Comparison of ENCODE assay signal across 22 cellular contexts in genomic region chr9:69532359-69532758, GRCh38.
A peak's percentile ranks its signal among the peaks of the same experiment; 100 is the strongest.
DNase-seq lines count a peak whose midpoint lies in the region; ATAC-seq and TF ChIP-seq lines count a peak whose summit lies in the region.
"Had no signal": no experiment of that assay in that cellular context is flagged by ENCODE, and none has a peak within 500 bp of the region (broad histone marks: within the 10 kb centered on the region; RNA-seq: fewer than 3 reads in every experiment).

No MANE protein-coding gene starts in this region.

- POLR2A ChIA-PET in naive thymus-derived CD8-positive, alpha-beta T cell (lab: Charles Lee), result no interaction called here

- no peaks in the 10 kb centered on the region for H3K4me1 Mint-ChIP-seq in naive thymus-derived CD8-positive, alpha-beta T cell

- peaks cover 0 to 13% (median 3%) of the 10 kb centered on the region in 9 donors for H3K9me3 Mint-ChIP-seq in naive thymus-derived CD8-positive, alpha-beta T cell
- H3K9me3 Mint-ChIP-seq: stimulated activated naive CD8-positive, alpha-beta T cell treated with anti-CD3 and anti-CD28 coated beads, Interleukin-15, Interleukin-2, amounts not matched to agents 100 ng/mL and 50 ng/mL, for 24 hours had no signal

- no peak for TF ChIP-seq CTCF in foreskin fibroblast (IDR thresholded peaks at IDR 0.05; ENCODE audit: low read depth, low read length)

- peak; percentile 55 for DNase-seq in COR-L47 (lab: John Stamatoyannopoulos, UW)
- peak; percentile 71 for DNase-seq in NCI-H146 (lab: John Stamatoyannopoulos, UW)
- DNase-seq in NCI-H748 treated with DMSO at 0.1 percent for 48 hours (lab: John Stamatoyannopoulos, UW), result peak; percentile 28
- DNase-seq in foreskin fibroblast, result peak; percentile 36 to 47
- no peak for DNase-seq in naive thymus-derived CD8-positive, alpha-beta T cell
- DNase-seq in T-helper 2 cell, result no peak
- DNase-seq: activated CD4-positive, alpha-beta T cell treated with anti-CD3 and anti-CD28 coated beads, Interleukin-2, amount 50 U/mL, for 4 hours; activated gamma-delta T cell; CD4-positive, alpha-beta T cell; colonic mucosa; DMS79 treated with DMSO at 0.1 percent for 48 hours; heart right ventricle; NCI-H1048; NCI-H526 treated with DMSO at 0.1 percent for 48 hours; PC-9; spleen; stimulated activated CD4-positive, alpha-beta T cell treated with anti-CD3 and anti-CD28 coated beads, Interleukin-4, amount 100 ng/mL, for 24 hours; tibial artery had no signal

- H3K27me3 Mint-ChIP-seq in naive thymus-derived CD8-positive, alpha-beta T cell, result peaks cover 0 to 29% (median 2%) of the 10 kb centered on the region in 5 donors
- H3K27me3 Mint-ChIP-seq: CD4-positive, alpha-beta T cell had no signal

- no peak overlapping the region for H3K27ac Mint-ChIP-seq in naive thymus-derived CD8-positive, alpha-beta T cell
- H3K27ac Mint-ChIP-seq: CD4-positive, alpha-beta T cell; stimulated activated naive CD8-positive, alpha-beta T cell treated with anti-CD3 and anti-CD28 coated beads, Interleukin-15, Interleukin-2, amounts not matched to agents 100 ng/mL and 50 ng/mL, for 24 hours had no signal

- no peak overlapping the region for H3K4me3 ChIP-seq in foreskin fibroblast (ENCODE audit: low read depth in 1 of 2, low read length in 2 of 2)
- H3K4me3 ChIP-seq: colonic mucosa, heart right ventricle, PC-9, spleen, tibial artery had no signal

- ATAC-seq in HG02798 (IDR thresholded peaks at IDR 0.05; ENCODE audit: poor library complexity, unreplicated experiment) (no peak), HG03565 (IDR thresholded peaks at IDR 0.05; ENCODE audit: unreplicated experiment) (no peak)
- no peak for ATAC-seq in naive thymus-derived CD8-positive, alpha-beta T cell
- ATAC-seq: heart right ventricle had no signal

- H3K4me3 Mint-ChIP-seq in naive thymus-derived CD8-positive, alpha-beta T cell, result no peak overlapping the region
- H3K4me3 Mint-ChIP-seq: brain; CD4-positive, alpha-beta T cell; stimulated activated naive CD8-positive, alpha-beta T cell treated with anti-CD3 and anti-CD28 coated beads, Interleukin-15, Interleukin-2, amounts not matched to agents 100 ng/mL and 50 ng/mL, for 24 hours had no signal

- H3K36me3 Mint-ChIP-seq in naive thymus-derived CD8-positive, alpha-beta T cell, result no peaks in the 10 kb centered on the region

Comparison
In these comparisons a context has a peak if more than half of its experiments do, and no peak if none do; other contexts are left out.
1. DNase-seq: peak in COR-L47 (single experiment), NCI-H146 (single experiment), NCI-H748 treated with DMSO at 0.1 percent for 48 hours (single experiment) and foreskin fibroblast (2 of 2); none in naive thymus-derived CD8-positive, alpha-beta T cell (0 of 10) and T-helper 2 cell (0 of 5).